Comparison of ENCODE assay signal across 12 cellular contexts in genomic region chr1:15370781-15371467, GRCh38. TPM values are rescaled to one million over a fixed set of nuclear protein-coding genes. Genes with fewer than 3 reads are reported as not detected.
DNase-seq lines count a peak whose midpoint lies in the region; ATAC-seq and TF ChIP-seq lines count a peak whose summit lies in the region.
"Had no signal": no experiment of that assay in that cellular context is flagged by ENCODE, and none has a peak within 500 bp of the region (broad histone marks: within the 10 kb centered on the region; RNA-seq: fewer than 3 reads in every experiment).

No MANE protein-coding gene starts in this region.

- no peak for TF ChIP-seq RAD21 in IMR-90 (IDR thresholded peaks at IDR 0.05; ENCODE audit: low read length)

- H2AK5ac ChIP-seq in IMR-90 (ENCODE audit: low read depth, low read length) (no peak overlapping the region), trophoblast cell (ENCODE audit: low read length) (no peak overlapping the region)

- H3K79me1 ChIP-seq in IMR-90 (ENCODE audit: low read depth in 1 of 2, low read length in 2 of 2) (no peaks in the 10 kb centered on the region), trophoblast cell (ENCODE audit: low read length) (no peaks in the 10 kb centered on the region)

- H2AK9ac ChIP-seq in IMR-90 (replicated peaks; ENCODE audit: low read depth, low read length, poor library complexity): no peak overlapping the region

- H3K9ac ChIP-seq in IMR-90 (ENCODE audit: low read depth, low read length) (no peak overlapping the region), trophoblast cell (ENCODE audit: low read length) (no peak overlapping the region)

- CTCF ChIA-PET in IMR-90 (lab: Yijun Ruan, JAX) (no interaction called here), Calu3 (lab: Charles Lee) (no interaction called here)

- H3K4me3 Mint-ChIP-seq in brain (no peak overlapping the region), progenitor cell of endocrine pancreas (ENCODE audit: low read depth) (no peak overlapping the region), chondrocyte (ENCODE audit: unreplicated experiment) (no peak overlapping the region), Calu3 (ENCODE audit: low read depth, unreplicated experiment) (no peak overlapping the region)
- H3K4me3 Mint-ChIP-seq: activated CD4-positive, alpha-beta T cell treated with anti-CD3 and anti-CD28 coated beads, Interleukin-2, amount 10 ng/mL, durations not matched to agents 7 days and 5 days; T-cell had no signal

- H4K91ac ChIP-seq in IMR-90 (ENCODE audit: insufficient read depth, low read depth, low read length) (no peak overlapping the region), trophoblast cell (ENCODE audit: low read depth, low read length) (no peak overlapping the region)

- no peaks in the 10 kb centered on the region for H4K20me1 ChIP-seq in IMR-90 (ENCODE audit: insufficient read depth, low read length)

- H3K4me1 ChIP-seq in IMR-90 (ENCODE audit: control insufficient read depth, insufficient read depth, low read length) (peaks cover 8% of the 10 kb centered on the region; the same call in 1 of the 2 replicates), trophoblast cell (ENCODE audit: control insufficient read depth in 1 of 2, insufficient read depth in 2 of 2, low read length in 2 of 2) (no peaks in the 10 kb centered on the region)

- H2BK5ac ChIP-seq in IMR-90 (ENCODE audit: low read depth, low read length, poor library complexity, severe bottlenecking) (no peak overlapping the region), trophoblast cell (ENCODE audit: low read depth, low read length, poor library complexity) (no peak overlapping the region)

- H3K36me3 ChIP-seq in IMR-90 (ENCODE audit: control insufficient read depth, insufficient read depth, low read length): no peaks in the 10 kb centered on the region
- H3K36me3 ChIP-seq in trophoblast cell (ENCODE audit: control insufficient read depth in 1 of 2, insufficient read depth in 2 of 2, low read length in 2 of 2): no peaks in the 10 kb centered on the region

- H2BK20ac ChIP-seq in IMR-90 (ENCODE audit: low read depth, low read length): no peak overlapping the region

- no peaks in the 10 kb centered on the region for H3K79me2 ChIP-seq in trophoblast cell (ENCODE audit: control insufficient read depth, insufficient read depth, low read length, poor library complexity)

- H3K9me3 ChIP-seq in IMR-90 (ENCODE audit: control insufficient read depth, insufficient read depth, low read length) (no peaks in the 10 kb centered on the region), trophoblast cell (ENCODE audit: insufficient read depth, low read depth, low read length) (no peaks in the 10 kb centered on the region)

- H3K18ac ChIP-seq in IMR-90 (ENCODE audit: low read depth, low read length) (no peak overlapping the region), trophoblast cell (ENCODE audit: low read length) (no peak overlapping the region)

- H3K14ac ChIP-seq in IMR-90 (replicated peaks; ENCODE audit: low read depth, low read length) (no peak overlapping the region), trophoblast cell (ENCODE audit: low read length) (no peak overlapping the region)

- WGBS in IMR-90 (ENCODE audit: extremely low coverage in 2 of 2, insufficient read length in 1 of 2), 2 experiments: 27 to 100% methylated on average over 1 to 4 of the region's 16 CpGs
- no CpG with 5 or more reads among the region's 16 CpGs for WGBS in trophoblast cell (ENCODE audit: extremely low coverage, insufficient coverage, insufficient read length)

- no peak overlapping the region for H4K5ac ChIP-seq in IMR-90 (ENCODE audit: low read depth, low read length)

- in situ Hi-C loops in IMR-90 (cut with MboI; ENCODE audit: low sequenced_read_pairs): no loop called here

- no peak overlapping the region for H3K56ac ChIP-seq in IMR-90 (ENCODE audit: extremely low read depth, insufficient read depth, low read length)

- H3K4me2 ChIP-seq in IMR-90 (ENCODE audit: low read depth, low read length) (no peak overlapping the region), trophoblast cell (ENCODE audit: low read length) (no peak overlapping the region)

- dilution Hi-C loops in IMR-90 (cut with HindIII; ENCODE audit: low sequenced_read_pairs, unreplicated experiment): no loop called here

- intact Hi-C loops in IMR-90 (cut with micrococcal nuclease): no loop called here
- intact Hi-C loops in Calu3 (cut with micrococcal nuclease; ENCODE audit: unreplicated experiment): no loop called here

- TF ChIP-seq CTCF in IMR-90 (conservative IDR thresholded peaks at IDR 0.05; ENCODE audit: low read depth, low read length) (no peak), brain (conservative IDR thresholded peaks at IDR 0.05) (no peak), progenitor cell of endocrine pancreas (IDR thresholded peaks at IDR 0.05; ENCODE audit: unreplicated experiment) (no peak), chondrocyte (IDR thresholded peaks at IDR 0.05) (no peak), Calu3 (IDR thresholded peaks at IDR 0.05; ENCODE audit: unreplicated experiment) (no peak)

- H2BK12ac ChIP-seq in trophoblast cell (ENCODE audit: low read length): no peak overlapping the region

- H3K9me3 Mint-ChIP-seq in brain (no peaks in the 10 kb centered on the region), progenitor cell of endocrine pancreas (ENCODE audit: low read depth) (no peaks in the 10 kb centered on the region), chondrocyte (ENCODE audit: low read depth) (no peaks in the 10 kb centered on the region), Calu3 (ENCODE audit: low read depth, unreplicated experiment) (no peaks in the 10 kb centered on the region)
- H3K9me3 Mint-ChIP-seq: activated CD4-positive, alpha-beta T cell treated with anti-CD3 and anti-CD28 coated beads, Interleukin-2, amount 10 ng/mL, durations not matched to agents 7 days and 5 days; T-cell had no signal

- H2BK15ac ChIP-seq in IMR-90 (ENCODE audit: low read depth, low read length): no peak overlapping the region

- H2AFZ ChIP-seq in IMR-90 (replicated peaks; ENCODE audit: low read length, poor library complexity): peak overlapping the region; percentile 34
- H2AFZ ChIP-seq in trophoblast cell (ENCODE audit: insufficient read depth, low read length, poor library complexity): no peak overlapping the region

- no peaks in the 10 kb centered on the region for H3K27me3 ChIP-seq in IMR-90 (ENCODE audit: control insufficient read depth, insufficient read depth, low read length)
- no peaks in the 10 kb centered on the region for H3K27me3 ChIP-seq in trophoblast cell (ENCODE audit: insufficient read depth, low read length)

- peak; percentile 62 for ATAC-seq in IMR-90 (ENCODE audit: low read depth)
- no peak for ATAC-seq in HG03521 (IDR thresholded peaks at IDR 0.05; ENCODE audit: unreplicated experiment)
- ATAC-seq: T-cell had no signal

- H3K4me1 Mint-ChIP-seq in brain (peaks cover 31% of the 10 kb centered on the region), progenitor cell of endocrine pancreas (ENCODE audit: low read depth) (no peaks in the 10 kb centered on the region), chondrocyte (ENCODE audit: low read depth) (no peaks in the 10 kb centered on the region), Calu3 (ENCODE audit: low read depth, unreplicated experiment) (peaks cover 14% of the 10 kb centered on the region)
- H3K4me1 Mint-ChIP-seq: activated CD4-positive, alpha-beta T cell treated with anti-CD3 and anti-CD28 coated beads, Interleukin-2, amount 10 ng/mL, durations not matched to agents 7 days and 5 days; T-cell had no signal

- no peaks in the 10 kb centered on the region for H3K27me3 Mint-ChIP-seq in brain
- peaks cover 3% of the 10 kb centered on the region for H3K27me3 Mint-ChIP-seq in progenitor cell of endocrine pancreas
- H3K27me3 Mint-ChIP-seq in chondrocyte (ENCODE audit: low read depth): peaks cover 2% of the 10 kb centered on the region
- no peaks in the 10 kb centered on the region for H3K27me3 Mint-ChIP-seq in Calu3 (ENCODE audit: unreplicated experiment)
- H3K27me3 Mint-ChIP-seq: T-cell had no signal

- no peak for TF ChIP-seq POLR2A in IMR-90 (IDR thresholded peaks at IDR 0.05; ENCODE audit: low read depth, low read length)

- peak overlapping the region; percentile 48 to 82 (median 70) for H3K27ac Mint-ChIP-seq in brain
- peak overlapping the region; percentile 4 for H3K27ac Mint-ChIP-seq in progenitor cell of endocrine pancreas
- no peak overlapping the region for H3K27ac Mint-ChIP-seq in chondrocyte (ENCODE audit: unreplicated experiment)
- H3K27ac Mint-ChIP-seq in Calu3 (ENCODE audit: unreplicated experiment): no peak overlapping the region
- H3K27ac Mint-ChIP-seq: activated CD4-positive, alpha-beta T cell treated with anti-CD3 and anti-CD28 coated beads, Interleukin-2, amount 10 ng/mL, durations not matched to agents 7 days and 5 days; T-cell had no signal

- no peak overlapping the region for H4K12ac ChIP-seq in trophoblast cell (ENCODE audit: low read depth, low read length)

- H3K4me3 ChIP-seq in IMR-90 (ENCODE audit: insufficient read depth, low read depth, low read length) (no peak overlapping the region), trophoblast cell (ENCODE audit: low read depth, low read length) (no peak overlapping the region)

- POLR2A ChIA-PET in IMR-90 (lab: Charles Lee; ENCODE audit: unreplicated experiment): no interaction called here

- no peaks in the 10 kb centered on the region for H3K9me1 ChIP-seq in IMR-90 (ENCODE audit: insufficient read depth, low read length)

- H2BK120ac ChIP-seq in IMR-90 (ENCODE audit: low read depth, low read length) (no peak overlapping the region), trophoblast cell (ENCODE audit: insufficient read depth, low read length, poor library complexity) (no peak overlapping the region)

- BruUV-seq in IMR-90 (replicated peaks; lab: Mats Ljungman, UMichigan) (no TSS peak), Calu3 (replicated peaks; lab: Mats Ljungman, UMichigan) (no TSS peak)

- H3K23ac ChIP-seq in IMR-90 (ENCODE audit: low read depth, low read length) (no peak overlapping the region), trophoblast cell (ENCODE audit: low read length) (no peak overlapping the region)

- H3K36me3 Mint-ChIP-seq in brain (no peaks in the 10 kb centered on the region), progenitor cell of endocrine pancreas (ENCODE audit: insufficient read depth) (no peaks in the 10 kb centered on the region), chondrocyte (ENCODE audit: low read depth) (no peaks in the 10 kb centered on the region), Calu3 (ENCODE audit: insufficient read depth, unreplicated experiment) (no peaks in the 10 kb centered on the region)
- H3K36me3 Mint-ChIP-seq: T-cell had no signal

- no peak overlapping the region for H3K27ac ChIP-seq in IMR-90 (ENCODE audit: insufficient read depth, low read length)
- H3K27ac ChIP-seq in trophoblast cell (ENCODE audit: low read depth, low read length): no peak overlapping the region

- peak; percentile 22 for DNase-seq in IMR-90
- DNase-seq in hypothalamus (lab: John Stamatoyannopoulos, UW): peak in 38 of 51 donors; percentile 1 to 68 (median 34)
- DNase-seq in progenitor cell of endocrine pancreas (ENCODE audit: low spot score, unreplicated experiment): no peak
- DNase-seq in chondrocyte (ENCODE audit: low spot score): no peak
- no peak for DNase-seq in Calu3
- DNase-seq in trophoblast cell: no peak
- DNase-seq: activated CD4-positive, alpha-beta T cell treated with anti-CD3 and anti-CD28 coated beads, Interleukin-2, amount 10 ng/mL, durations not matched to agents 7 days and 5 days; foreskin fibroblast; NCI-H1417 treated with DMSO at 0.1 percent for 48 hours; T-cell had no signal

- H4K8ac ChIP-seq in IMR-90 (ENCODE audit: low read depth in 2 of 2, low read length in 2 of 2) (no peak overlapping the region), trophoblast cell (ENCODE audit: low read depth, low read length) (no peak overlapping the region)

- H3K4ac ChIP-seq in IMR-90 (ENCODE audit: low read depth, low read length) (no peak overlapping the region), trophoblast cell (ENCODE audit: low read depth, low read length) (no peak overlapping the region)

RNA-seq across cellular contexts. Expression of gene EFHD2, which starts 38.8 kb away (rescaled TPM):
- total RNA-seq in IMR-90 (2012; rRNA removed): 22.6 and 23.1 TPM in 2 replicates
- 58.9 and 72.7 TPM in 2 replicates for polyA plus RNA-seq in IMR-90 (2012; rRNA removed)
- 59.0 and 96.1 TPM in 2 replicates for polyA plus RNA-seq in IMR-90 (2012; cell fraction: cytosol; rRNA removed)
- polyA plus RNA-seq in IMR-90 (2012; cell fraction: nucleus; rRNA removed; ENCODE audit: low replicate concordance): 77.3 and 108 TPM in 2 replicates
- 109 TPM for polyA plus RNA-seq in brain (ENCODE audit: insufficient read depth, low read depth, low replicate concordance)
- 17.8 and 19.4 TPM in 2 replicates for total RNA-seq in progenitor cell of endocrine pancreas
- total RNA-seq in chondrocyte: 7.9 to 10.4 TPM (median 9.6 TPM) in 3 replicates
- total RNA-seq in Calu3 (2022): 51.0 and 57.8 TPM in 2 replicates
- polyA plus RNA-seq in trophoblast cell (2013): 29.1 and 29.8 TPM in 2 replicates

Comparison
In these comparisons a context has a peak if more than half of its experiments do, and no peak if none do; other contexts are left out.
1. DNase-seq: peak in IMR-90 (single experiment) and hypothalamus (38 of 51); none in progenitor cell of endocrine pancreas (single experiment), chondrocyte (single experiment), Calu3 (single experiment) and trophoblast cell (0 of 2).
2. H3K27ac Mint-ChIP-seq: peak in brain (5 of 5) and progenitor cell of endocrine pancreas (single experiment); none in chondrocyte (single experiment) and Calu3 (single experiment).